ENCODE assay signal across 14 cellular contexts in the genomic region with DNA sequence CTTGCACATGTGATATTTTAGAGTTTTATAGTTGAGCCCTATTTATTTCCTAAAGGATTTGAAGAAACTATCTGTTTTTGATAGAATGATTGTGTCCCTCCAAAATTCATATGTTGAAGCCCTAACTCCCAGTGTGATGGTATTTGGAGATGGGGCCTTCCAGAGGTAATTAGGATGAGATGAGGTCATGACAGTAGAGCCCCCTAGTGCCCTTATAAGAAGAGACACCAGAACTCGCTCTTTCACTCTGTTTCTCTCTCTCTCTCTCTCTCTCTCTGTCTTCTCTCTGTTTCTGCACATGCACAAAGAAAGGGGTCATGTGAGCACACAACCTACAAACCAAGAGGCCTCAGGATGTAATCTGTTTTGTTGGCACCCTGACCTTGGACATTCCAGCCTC.
A peak's percentile ranks its signal among the peaks of the same experiment; 100 is the strongest.
DNase-seq lines count a peak whose midpoint lies in the region; ATAC-seq, FAIRE-seq and TF ChIP-seq lines count a peak whose summit lies in the region.
"Had no signal": no experiment of that assay in that cellular context is flagged by ENCODE, and none has a peak within 500 bp of the region (broad histone marks: within the 10 kb centered on the region; RNA-seq: fewer than 3 reads in every experiment).

No MANE protein-coding gene starts in this region.

- no peak overlapping the region for H2BK15ac ChIP-seq in H9 (ENCODE audit: low read depth, low read length)

- H2BK5ac ChIP-seq in H9 (ENCODE audit: insufficient read length, low read length) = no peak overlapping the region

- H3K23me2 ChIP-seq in H9 (ENCODE audit: insufficient read length, low read depth, low read length, poor library complexity, severe bottlenecking) = no peaks in the 10 kb centered on the region

- no peaks in the 10 kb centered on the region for H3K79me1 ChIP-seq in H9 (ENCODE audit: insufficient read depth, low read depth, low read length, poor library complexity, severe bottlenecking)

- H3K27me3 Mint-ChIP-seq in H9 (ENCODE audit: low read depth) (no peaks in the 10 kb centered on the region), natural killer cell (ENCODE audit: low read depth in 2 of 2) (no peaks in the 10 kb centered on the region)
- H3K27me3 Mint-ChIP-seq: dendritic cell treated with granulocyte-macrophage colony-stimulating factor and Interleukin-4, amounts not matched to agents 40 ng/mL and 50 ng/mL, for 4 days had no signal

- H3K4me3 Mint-ChIP-seq in H9 (no peak overlapping the region), natural killer cell (no peak overlapping the region)
- H3K4me3 Mint-ChIP-seq: dendritic cell treated with granulocyte-macrophage colony-stimulating factor and Interleukin-4, amounts not matched to agents 40 ng/mL and 50 ng/mL, for 4 days had no signal

- no peak overlapping the region for H3K23ac ChIP-seq in H9 (ENCODE audit: insufficient read length, low read depth, low read length)

- H3K4me1 Mint-ChIP-seq in H9 (peaks cover 33 to 39% of the 10 kb centered on the region in 2 experiments), natural killer cell (no peaks in the 10 kb centered on the region)

- H4K91ac ChIP-seq in H9 (ENCODE audit: insufficient read length, low read depth, low read length) = no peak overlapping the region

- H3K27ac Mint-ChIP-seq in H9 (peak overlapping the region; percentile 24 to 76 (median 76); a peak in 3 of 7 replicates), natural killer cell (no peak overlapping the region)
- H3K27ac Mint-ChIP-seq: dendritic cell treated with granulocyte-macrophage colony-stimulating factor and Interleukin-4, amounts not matched to agents 40 ng/mL and 50 ng/mL, for 4 days had no signal

- no peaks in the 10 kb centered on the region for H3K4me1 ChIP-seq in H9 (ENCODE audit: insufficient read depth, low read length)
- H3K4me1 ChIP-seq: right lobe of liver, stomach had no signal

- no peak overlapping the region for H3K4ac ChIP-seq in H9 (ENCODE audit: low read depth, low read length)

- intact Hi-C loops in natural killer cell (cut with micrococcal nuclease) = no loop called here

- H2BK12ac ChIP-seq in H9 (ENCODE audit: insufficient read length, low read depth, low read length) = no peak overlapping the region

- H3K9me3 Mint-ChIP-seq in H9 (peaks cover 2 to 4% of the 10 kb centered on the region in 2 experiments; a peak in 1 of 5 replicates), natural killer cell (peaks cover 0 to 7% of the 10 kb centered on the region in 2 donors)
- H3K9me3 Mint-ChIP-seq: dendritic cell treated with granulocyte-macrophage colony-stimulating factor and Interleukin-4, amounts not matched to agents 40 ng/mL and 50 ng/mL, for 4 days had no signal

- peaks cover 0 to 9% (median 1%) of the 10 kb centered on the region in 3 experiments; a peak in 3 of 7 replicates for H3K36me3 Mint-ChIP-seq in H9 (ENCODE audit: insufficient read depth in 1 of 3, low read depth in 3 of 3)
- H3K36me3 Mint-ChIP-seq in natural killer cell = no peaks in the 10 kb centered on the region

- H3K4me2 ChIP-seq in H9 (ENCODE audit: insufficient read depth, insufficient read length, low read length) = no peak overlapping the region
- H3K4me2 ChIP-seq: BLaER1 treated with 17β-estradiol and CSF1 and Interleukin-3, amounts not matched to agents 10 nM and 100 nM had no signal

- H3K18ac ChIP-seq in H9 (ENCODE audit: insufficient read length, low read depth, low read length) = no peak overlapping the region

- no peak overlapping the region for H3K9ac ChIP-seq in H9 (ENCODE audit: extremely low read depth, insufficient read length, low read length)
- H3K9ac ChIP-seq: BLaER1 treated with 17β-estradiol and CSF1 and Interleukin-3, amounts not matched to agents 10 nM and 100 nM had no signal

- H3K27ac ChIP-seq in H9 (ENCODE audit: insufficient read length, low read depth, low read length) = no peak overlapping the region
- H3K27ac ChIP-seq: BLaER1 treated with 17β-estradiol and CSF1 and Interleukin-3, amounts not matched to agents 10 nM and 100 nM; right lobe of liver; stomach had no signal

- no peak overlapping the region for H3T11ph ChIP-seq in H9 (ENCODE audit: low read length)

- H3K9me3 ChIP-seq in H9 (ENCODE audit: control insufficient read depth, low read depth, low read length) = no peaks in the 10 kb centered on the region
- H3K9me3 ChIP-seq: BLaER1 treated with 17β-estradiol and CSF1 and Interleukin-3, amounts not matched to agents 10 nM and 100 nM; right lobe of liver; stomach had no signal

- no peak overlapping the region for H3K56ac ChIP-seq in H9 (ENCODE audit: insufficient read length, low read depth, low read length)

- H3K79me2 ChIP-seq in H9 (ENCODE audit: insufficient read depth, low read length) = no peaks in the 10 kb centered on the region

- H2AK5ac ChIP-seq in H9 (ENCODE audit: insufficient read length, low read length) = no peak overlapping the region

- no peak overlapping the region for H2BK120ac ChIP-seq in H9 (ENCODE audit: low read depth, low read length, poor library complexity, severe bottlenecking)

- TF ChIP-seq CTCF in D721Med (IDR thresholded peaks at IDR 0.05; ENCODE audit: insufficient read depth, missing control alignments) (peak; percentile 29), H9 (conservative IDR thresholded peaks at IDR 0.05) (peak; percentile 72), natural killer cell (IDR thresholded peaks at IDR 0.05) (no peak)

- ATAC-seq in HG03521 (IDR thresholded peaks at IDR 0.05; ENCODE audit: unreplicated experiment) (no peak), natural killer cell (no peak)
- ATAC-seq: right lobe of liver had no signal

- no peak overlapping the region for H3K14ac ChIP-seq in H9 (ENCODE audit: insufficient read depth, low read length)

- no peak overlapping the region for H4K5ac ChIP-seq in H9 (ENCODE audit: insufficient read length, low read depth, low read length)

- no peaks in the 10 kb centered on the region for H3K27me3 ChIP-seq in H9 (ENCODE audit: insufficient read depth, low read length)
- H3K27me3 ChIP-seq: stomach had no signal

- H2AFZ ChIP-seq in H9 (ENCODE audit: low read length) = no peak overlapping the region

- no peak overlapping the region for H4K8ac ChIP-seq in H9 (replicated peaks; ENCODE audit: insufficient read length, low read depth, low read length)

- FAIRE-seq in D721Med (lab: Jason Lieb, UNC) = no peak
- FAIRE-seq: islet of Langerhans had no signal

- DNase-seq in D721Med (ENCODE audit: insufficient read length, low spot score) = no peak
- no peak for DNase-seq in H9
- DNase-seq in RKO (ENCODE audit: low spot score) = peak; percentile 36
- DNase-seq in islet precursor cell = peak; percentile 42
- no peak for DNase-seq in effector CD4-positive, alpha-beta T cell
- no peak for DNase-seq in natural killer cell
- no peak for DNase-seq in stimulated activated CD8-positive, alpha-beta memory T cell treated with anti-CD3 and anti-CD28 coated beads, Interleukin-4, amount 100 ng/mL, for 48 hours
- DNase-seq: NCI-H226, right lobe of liver, stomach had no signal

- no CpG with 5 or more reads among the region's 1 CpG for WGBS in H9 (ENCODE audit: extremely low coverage, insufficient read length, low lambda C conversion rate)

- no peak overlapping the region for H2BK20ac ChIP-seq in H9 (ENCODE audit: low read depth, low read length, poor library complexity, severe bottlenecking)

- no peaks in the 10 kb centered on the region for H4K20me1 ChIP-seq in H9 (ENCODE audit: control insufficient read depth, insufficient read depth, insufficient read length)
- H4K20me1 ChIP-seq: BLaER1 treated with 17β-estradiol and CSF1 and Interleukin-3, amounts not matched to agents 10 nM and 100 nM had no signal

Comparison
In these comparisons a context has a peak if more than half of its experiments do, and no peak if none do; other contexts are left out.
1. DNase-seq: peak in RKO (single experiment) and islet precursor cell (single experiment); none in D721Med (single experiment), H9 (single experiment), effector CD4-positive, alpha-beta T cell (single experiment), natural killer cell (single experiment) and stimulated activated CD8-positive, alpha-beta memory T cell treated with anti-CD3 and anti-CD28 coated beads, Interleukin-4, amount 100 ng/mL, for 48 hours (single experiment).
2. H3K27ac Mint-ChIP-seq: peak in H9 (3 of 3); none in natural killer cell (0 of 2).